Comparison of ENCODE assay signal across 10 cellular contexts in genomic region chr9:121742923-121743322, GRCh38.
DNase-seq lines count a peak whose midpoint lies in the region; ATAC-seq and TF ChIP-seq lines count a peak whose summit lies in the region.
"Had no signal": no experiment of that assay in that cellular context is flagged by ENCODE, and none has a peak within 500 bp of the region (broad histone marks: within the 10 kb centered on the region; RNA-seq: fewer than 3 reads in every experiment).

No MANE protein-coding gene starts in this region.

- no peaks in the 10 kb centered on the region for H3K27me3 ChIP-seq in thyroid gland

- no peaks in the 10 kb centered on the region for H3K36me3 ChIP-seq in thyroid gland

- no peak overlapping the region for H3K4me3 Mint-ChIP-seq in nephron progenitor cell
- H3K4me3 Mint-ChIP-seq: dendritic cell treated with granulocyte-macrophage colony-stimulating factor and Interleukin-4, amounts not matched to agents 40 ng/mL and 50 ng/mL, for 4 days had no signal

- H3K27ac Mint-ChIP-seq in nephron progenitor cell, result peak overlapping the region; percentile 41
- H3K27ac Mint-ChIP-seq: dendritic cell treated with granulocyte-macrophage colony-stimulating factor and Interleukin-4, amounts not matched to agents 40 ng/mL and 50 ng/mL, for 4 days had no signal

- 68 to 74% methylated on average over 3 of the region's 3 CpGs for WGBS in thyroid gland, 2 donors

- peaks cover 52 to 88% of the 10 kb centered on the region in 2 donors for H3K4me1 ChIP-seq in thyroid gland

- TF ChIP-seq POLR2A in thyroid gland (IDR thresholded peaks at IDR 0.05), result no peak

- H3K9me3 ChIP-seq in thyroid gland, result no peaks in the 10 kb centered on the region

- H3K4me1 Mint-ChIP-seq in nephron progenitor cell, result peaks cover 37% of the 10 kb centered on the region

- intact Hi-C loops in thyroid gland (cut with DNase I), result no loop called here

- no peak for ATAC-seq in GM21717 (IDR thresholded peaks at IDR 0.05; ENCODE audit: unreplicated experiment)

- H3K27ac ChIP-seq in VCaP (peak overlapping the region; percentile 65), thyroid gland (peak overlapping the region; percentile 86 to 93 (median 91))

- H3K9me3 Mint-ChIP-seq in nephron progenitor cell, result no peaks in the 10 kb centered on the region
- H3K9me3 Mint-ChIP-seq: dendritic cell treated with granulocyte-macrophage colony-stimulating factor and Interleukin-4, amounts not matched to agents 40 ng/mL and 50 ng/mL, for 4 days had no signal

- H3K27me3 Mint-ChIP-seq in nephron progenitor cell (ENCODE audit: low read depth, poor library complexity), result peaks cover 2% of the 10 kb centered on the region

- H3K36me3 Mint-ChIP-seq in nephron progenitor cell (ENCODE audit: low read depth), result no peaks in the 10 kb centered on the region

- no peak for TF ChIP-seq CTCF in VCaP (conservative IDR thresholded peaks at IDR 0.05)
- no peak for TF ChIP-seq CTCF in epithelial cell of proximal tubule (conservative IDR thresholded peaks at IDR 0.05; ENCODE audit: low read depth, low read length)
- no peak for TF ChIP-seq CTCF in nephron progenitor cell (IDR thresholded peaks at IDR 0.05)
- TF ChIP-seq CTCF in thyroid gland (IDR thresholded peaks at IDR 0.05), result no peak

- no peak for DNase-seq in epithelial cell of proximal tubule (ENCODE audit: low read depth)
- DNase-seq in nephron progenitor cell, result no peak
- DNase-seq in thyroid gland, result no peak
- DNase-seq in activated CD4-positive, alpha-beta T cell treated with anti-CD3 and anti-CD28 coated beads, Interleukin-2, amount 50 U/mL, for 4 hours, result no peak
- no peak for DNase-seq in effector CD8-positive, alpha-beta T cell (lab: John Stamatoyannopoulos, UW)
- DNase-seq: DMS 273 treated with DMSO at 0.1 percent for 48 hours, NCI-H2171 had no signal

- peak overlapping the region; percentile 64 for H3K4me3 ChIP-seq in epithelial cell of proximal tubule (ENCODE audit: low read depth, low read length)
- no peak overlapping the region for H3K4me3 ChIP-seq in thyroid gland (replicated peaks in 1 of 3)
